Comparison of ENCODE assay signal across 1 cellular context in the genomic region with DNA sequence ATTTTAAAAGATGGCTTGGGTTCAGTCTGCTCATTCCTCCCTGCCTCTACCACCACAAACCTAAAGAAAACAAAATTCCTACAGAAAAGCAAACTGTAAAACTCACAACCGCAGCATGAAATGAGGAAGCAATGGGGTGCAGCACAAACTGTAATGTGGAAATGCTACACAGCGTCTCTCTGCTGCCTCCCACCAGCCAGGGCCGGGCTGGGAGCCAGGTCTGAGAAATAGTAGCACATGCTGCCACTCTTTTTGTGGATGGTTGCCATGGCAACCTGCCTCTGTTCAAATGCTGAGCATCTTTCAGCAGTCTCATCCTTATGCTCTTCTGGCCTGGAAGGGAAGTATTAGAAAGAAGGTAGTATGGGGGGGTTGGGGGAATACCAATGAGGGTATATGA.
TF ChIP-seq lines count a peak whose summit lies in the region.

No MANE protein-coding gene starts in this region.

TF ChIP-seq in H1, 55 proteins besides CTCF, POLR2A, EP300 and RAD21 (continued from another document):
- TF ChIP-seq, protein P1, sequence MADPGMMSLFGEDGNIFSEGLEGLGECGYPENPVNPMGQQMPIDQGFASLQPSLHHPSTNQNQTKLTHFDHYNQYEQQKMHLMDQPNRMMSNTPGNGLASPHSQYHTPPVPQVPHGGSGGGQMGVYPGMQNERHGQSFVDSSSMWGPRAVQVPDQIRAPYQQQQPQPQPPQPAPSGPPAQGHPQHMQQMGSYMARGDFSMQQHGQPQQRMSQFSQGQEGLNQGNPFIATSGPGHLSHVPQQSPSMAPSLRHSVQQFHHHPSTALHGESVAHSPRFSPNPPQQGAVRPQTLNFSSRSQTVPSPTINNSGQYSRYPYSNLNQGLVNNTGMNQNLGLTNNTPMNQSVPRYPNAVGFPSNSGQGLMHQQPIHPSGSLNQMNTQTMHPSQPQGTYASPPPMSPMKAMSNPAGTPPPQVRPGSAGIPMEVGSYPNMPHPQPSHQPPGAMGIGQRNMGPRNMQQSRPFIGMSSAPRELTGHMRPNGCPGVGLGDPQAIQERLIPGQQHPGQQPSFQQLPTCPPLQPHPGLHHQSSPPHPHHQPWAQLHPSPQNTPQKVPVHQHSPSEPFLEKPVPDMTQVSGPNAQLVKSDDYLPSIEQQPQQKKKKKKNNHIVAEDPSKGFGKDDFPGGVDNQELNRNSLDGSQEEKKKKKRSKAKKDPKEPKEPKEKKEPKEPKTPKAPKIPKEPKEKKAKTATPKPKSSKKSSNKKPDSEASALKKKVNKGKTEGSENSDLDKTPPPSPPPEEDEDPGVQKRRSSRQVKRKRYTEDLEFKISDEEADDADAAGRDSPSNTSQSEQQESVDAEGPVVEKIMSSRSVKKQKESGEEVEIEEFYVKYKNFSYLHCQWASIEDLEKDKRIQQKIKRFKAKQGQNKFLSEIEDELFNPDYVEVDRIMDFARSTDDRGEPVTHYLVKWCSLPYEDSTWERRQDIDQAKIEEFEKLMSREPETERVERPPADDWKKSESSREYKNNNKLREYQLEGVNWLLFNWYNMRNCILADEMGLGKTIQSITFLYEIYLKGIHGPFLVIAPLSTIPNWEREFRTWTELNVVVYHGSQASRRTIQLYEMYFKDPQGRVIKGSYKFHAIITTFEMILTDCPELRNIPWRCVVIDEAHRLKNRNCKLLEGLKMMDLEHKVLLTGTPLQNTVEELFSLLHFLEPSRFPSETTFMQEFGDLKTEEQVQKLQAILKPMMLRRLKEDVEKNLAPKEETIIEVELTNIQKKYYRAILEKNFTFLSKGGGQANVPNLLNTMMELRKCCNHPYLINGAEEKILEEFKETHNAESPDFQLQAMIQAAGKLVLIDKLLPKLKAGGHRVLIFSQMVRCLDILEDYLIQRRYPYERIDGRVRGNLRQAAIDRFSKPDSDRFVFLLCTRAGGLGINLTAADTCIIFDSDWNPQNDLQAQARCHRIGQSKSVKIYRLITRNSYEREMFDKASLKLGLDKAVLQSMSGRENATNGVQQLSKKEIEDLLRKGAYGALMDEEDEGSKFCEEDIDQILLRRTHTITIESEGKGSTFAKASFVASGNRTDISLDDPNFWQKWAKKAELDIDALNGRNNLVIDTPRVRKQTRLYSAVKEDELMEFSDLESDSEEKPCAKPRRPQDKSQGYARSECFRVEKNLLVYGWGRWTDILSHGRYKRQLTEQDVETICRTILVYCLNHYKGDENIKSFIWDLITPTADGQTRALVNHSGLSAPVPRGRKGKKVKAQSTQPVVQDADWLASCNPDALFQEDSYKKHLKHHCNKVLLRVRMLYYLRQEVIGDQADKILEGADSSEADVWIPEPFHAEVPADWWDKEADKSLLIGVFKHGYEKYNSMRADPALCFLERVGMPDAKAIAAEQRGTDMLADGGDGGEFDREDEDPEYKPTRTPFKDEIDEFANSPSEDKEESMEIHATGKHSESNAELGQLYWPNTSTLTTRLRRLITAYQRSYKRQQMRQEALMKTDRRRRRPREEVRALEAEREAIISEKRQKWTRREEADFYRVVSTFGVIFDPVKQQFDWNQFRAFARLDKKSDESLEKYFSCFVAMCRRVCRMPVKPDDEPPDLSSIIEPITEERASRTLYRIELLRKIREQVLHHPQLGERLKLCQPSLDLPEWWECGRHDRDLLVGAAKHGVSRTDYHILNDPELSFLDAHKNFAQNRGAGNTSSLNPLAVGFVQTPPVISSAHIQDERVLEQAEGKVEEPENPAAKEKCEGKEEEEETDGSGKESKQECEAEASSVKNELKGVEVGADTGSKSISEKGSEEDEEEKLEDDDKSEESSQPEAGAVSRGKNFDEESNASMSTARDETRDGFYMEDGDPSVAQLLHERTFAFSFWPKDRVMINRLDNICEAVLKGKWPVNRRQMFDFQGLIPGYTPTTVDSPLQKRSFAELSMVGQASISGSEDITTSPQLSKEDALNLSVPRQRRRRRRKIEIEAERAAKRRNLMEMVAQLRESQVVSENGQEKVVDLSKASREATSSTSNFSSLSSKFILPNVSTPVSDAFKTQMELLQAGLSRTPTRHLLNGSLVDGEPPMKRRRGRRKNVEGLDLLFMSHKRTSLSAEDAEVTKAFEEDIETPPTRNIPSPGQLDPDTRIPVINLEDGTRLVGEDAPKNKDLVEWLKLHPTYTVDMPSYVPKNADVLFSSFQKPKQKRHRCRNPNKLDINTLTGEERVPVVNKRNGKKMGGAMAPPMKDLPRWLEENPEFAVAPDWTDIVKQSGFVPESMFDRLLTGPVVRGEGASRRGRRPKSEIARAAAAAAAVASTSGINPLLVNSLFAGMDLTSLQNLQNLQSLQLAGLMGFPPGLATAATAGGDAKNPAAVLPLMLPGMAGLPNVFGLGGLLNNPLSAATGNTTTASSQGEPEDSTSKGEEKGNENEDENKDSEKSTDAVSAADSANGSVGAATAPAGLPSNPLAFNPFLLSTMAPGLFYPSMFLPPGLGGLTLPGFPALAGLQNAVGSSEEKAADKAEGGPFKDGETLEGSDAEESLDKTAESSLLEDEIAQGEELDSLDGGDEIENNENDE (IDR thresholded peaks at IDR 0.05; ENCODE audit: insufficient replicate concordance, low read length): no peak
- TF ChIP-seq FOSL1 (IDR thresholded peaks at IDR 0.05; ENCODE audit: insufficient read depth, low read depth, low read length): no peak
- no peak for TF ChIP-seq EGR1 (IDR thresholded peaks at IDR 0.05; ENCODE audit: borderline replicate concordance, low read depth, low read length)
- peak; percentile 80 for TF ChIP-seq MAX (IDR thresholded peaks at IDR 0.05)
- TF ChIP-seq RNF2 (IDR thresholded peaks at IDR 0.05; ENCODE audit: borderline replicate concordance, low read depth, low read length, missing control alignments, poor library complexity, severe bottlenecking): no peak
- peak; percentile 34 for TF ChIP-seq SAP30 (IDR thresholded peaks at IDR 0.05; ENCODE audit: insufficient read depth, insufficient replicate concordance, low read length)
- no peak for TF ChIP-seq EZH2 (IDR thresholded peaks at IDR 0.05; ENCODE audit: low read depth, low read length, severe bottlenecking)
- TF ChIP-seq KDM1A (IDR thresholded peaks at IDR 0.05; ENCODE audit: borderline replicate concordance, low read length): no peak
- TF ChIP-seq TAF1 (IDR thresholded peaks at IDR 0.05; ENCODE audit: low read depth, low read length): peak; percentile 21; the same call in 1 of the 2 replicates
- TF ChIP-seq CEBPB (IDR thresholded peaks at IDR 0.05; ENCODE audit: low read depth, low read length): no peak
- no peak for TF ChIP-seq CREB1 (IDR thresholded peaks at IDR 0.05)
- no peak for TF ChIP-seq SIRT6 (IDR thresholded peaks at IDR 0.05; ENCODE audit: low read length)
- no peak for TF ChIP-seq GTF2F1 (IDR thresholded peaks at IDR 0.05; ENCODE audit: borderline replicate concordance, low read depth, low read length)
- TF ChIP-seq CHD2 (IDR thresholded peaks at IDR 0.05; ENCODE audit: low read length): no peak
- TF ChIP-seq BACH1 (IDR thresholded peaks at IDR 0.05; ENCODE audit: low read length): no peak
- TF ChIP-seq YY1 (IDR thresholded peaks at IDR 0.05; ENCODE audit: low read depth, low read length): 0 out of 2 replicates have a peak, but pooled peaks have one; percentile 23
- no peak for TF ChIP-seq CBX8 (IDR thresholded peaks at IDR 0.05; ENCODE audit: borderline replicate concordance, low read depth, low read length)
- peak; percentile 78 to 85; a peak in 2 of 4 replicates for TF ChIP-seq SIN3A (conservative IDR thresholded peaks at IDR 0.05 in 1 of 2, IDR thresholded peaks at IDR 0.05 in 1 of 2; ENCODE audit: low read depth in 1 of 2, low read length in 2 of 2)
- TF ChIP-seq TCF12 (IDR thresholded peaks at IDR 0.05; ENCODE audit: low read depth, low read length): no peak
- TF ChIP-seq ATF3 (IDR thresholded peaks at IDR 0.05; ENCODE audit: insufficient read depth, low read depth, low read length): no peak
